22 cellular contexts compared by ENCODE assay signal in the genomic region with DNA sequence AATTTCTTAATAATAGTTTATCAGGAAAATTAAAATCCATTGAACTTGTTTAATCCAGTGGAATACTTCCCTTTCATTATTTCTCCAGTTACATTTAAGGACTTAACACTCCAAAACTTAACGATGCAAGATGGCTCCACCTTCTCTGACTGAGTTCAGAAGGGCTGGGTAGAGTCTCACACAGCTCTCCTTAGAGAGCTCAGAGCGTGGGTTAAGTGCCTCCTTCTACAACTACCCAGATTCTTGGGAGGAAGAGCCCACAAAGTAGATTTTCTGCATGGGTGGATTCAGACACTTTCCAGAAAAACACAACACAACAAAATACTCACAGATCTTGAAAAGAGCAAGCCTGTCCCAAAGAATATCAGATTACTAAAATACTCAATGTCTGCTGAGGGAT.
DNase-seq lines count a peak whose midpoint lies in the region; ATAC-seq and TF ChIP-seq lines count a peak whose summit lies in the region.
"Had no signal": no experiment of that assay in that cellular context is flagged by ENCODE, and none has a peak within 500 bp of the region (broad histone marks: within the 10 kb centered on the region; RNA-seq: fewer than 3 reads in every experiment).

No MANE protein-coding gene starts in this region.

- TF ChIP-seq CTCF in heart left ventricle (IDR thresholded peaks at IDR 0.05) (no peak), hepatocyte (IDR thresholded peaks at IDR 0.05; ENCODE audit: poor library complexity) (no peak), uterus (IDR thresholded peaks at IDR 0.05) (no peak), body of pancreas (IDR thresholded peaks at IDR 0.05) (no peak)

- H3K4me3 ChIP-seq in heart left ventricle = no peak overlapping the region
- H3K4me3 ChIP-seq in hepatocyte = no peak overlapping the region
- no peak overlapping the region for H3K4me3 ChIP-seq in skeletal muscle satellite cell (ENCODE audit: low read length)
- no peak overlapping the region for H3K4me3 ChIP-seq in uterus
- no peak overlapping the region for H3K4me3 ChIP-seq in body of pancreas
- H3K4me3 ChIP-seq: A549, BLaER1, GM12878 had no signal

- no peaks in the 10 kb centered on the region for H3K9me3 ChIP-seq in heart left ventricle
- H3K9me3 ChIP-seq in hepatocyte (ENCODE audit: low read depth) = no peaks in the 10 kb centered on the region
- H3K9me3 ChIP-seq in skeletal muscle satellite cell (replicated peaks; ENCODE audit: low read length) = no peaks in the 10 kb centered on the region
- no peaks in the 10 kb centered on the region for H3K9me3 ChIP-seq in uterus
- no peaks in the 10 kb centered on the region for H3K9me3 ChIP-seq in body of pancreas
- H3K9me3 ChIP-seq: A549, BLaER1, SK-N-SH had no signal

- H3K27me3 ChIP-seq in heart left ventricle (no peaks in the 10 kb centered on the region), hepatocyte (no peaks in the 10 kb centered on the region), skeletal muscle satellite cell (ENCODE audit: control insufficient read depth, insufficient read depth, low read length) (no peaks in the 10 kb centered on the region), uterus (no peaks in the 10 kb centered on the region), body of pancreas (no peaks in the 10 kb centered on the region)
- H3K27me3 ChIP-seq: BLaER1, foreskin keratinocyte had no signal

- H4K20me1 ChIP-seq in hepatocyte (ENCODE audit: insufficient read depth, poor library complexity, severe bottlenecking) = no peaks in the 10 kb centered on the region
- H4K20me1 ChIP-seq: BLaER1 had no signal

- H3K79me2 ChIP-seq in hepatocyte = no peaks in the 10 kb centered on the region

- peaks cover 0 to 63% (median 14%) of the 10 kb centered on the region in 12 donors for H3K4me1 ChIP-seq in heart left ventricle
- peaks cover 34% of the 10 kb centered on the region for H3K4me1 ChIP-seq in hepatocyte (ENCODE audit: insufficient read depth)
- peaks cover 94% of the 10 kb centered on the region for H3K4me1 ChIP-seq in skeletal muscle satellite cell (ENCODE audit: control insufficient read depth, insufficient read depth, low read length)
- H3K4me1 ChIP-seq in uterus = peaks cover 9 to 32% of the 10 kb centered on the region in 2 donors
- peaks cover 19% of the 10 kb centered on the region for H3K4me1 ChIP-seq in body of pancreas
- H3K4me1 ChIP-seq: BLaER1 had no signal

- H3K36me3 ChIP-seq in heart left ventricle = no peaks in the 10 kb centered on the region
- H3K36me3 ChIP-seq in hepatocyte (replicated peaks; ENCODE audit: insufficient read depth, low read depth) = no peaks in the 10 kb centered on the region
- no peaks in the 10 kb centered on the region for H3K36me3 ChIP-seq in skeletal muscle satellite cell (ENCODE audit: insufficient read depth, low read length)
- H3K36me3 ChIP-seq in uterus = no peaks in the 10 kb centered on the region
- H3K36me3 ChIP-seq in body of pancreas (replicated peaks in 1 of 2; ENCODE audit: insufficient read depth in 1 of 2, low read depth in 2 of 2) = no peaks in the 10 kb centered on the region
- H3K36me3 ChIP-seq: BLaER1 had no signal

- H3K9me2 ChIP-seq in hepatocyte (replicated peaks; ENCODE audit: insufficient read depth) = no peaks in the 10 kb centered on the region
- H3K9me2 ChIP-seq: SK-N-SH had no signal

- DNase-seq in heart left ventricle (no peak), Right ventricle myocardium inferior (ENCODE audit: missing footprints) (no peak), hepatocyte (ENCODE audit: low spot score) (no peak), uterus (no peak), NCI-H146 (lab: John Stamatoyannopoulos, UW) (no peak), body of pancreas (no peak)
- DNase-seq: activated CD4-positive, CD25-positive, alpha-beta regulatory T cell treated with anti-CD3 and anti-CD28 coated beads, Interleukin-2, amount 50 U/mL, for 72 hours; dermis blood vessel endothelial cell; foreskin keratinocyte; GDM1; H9; midbrain; NCI-H1417 treated with DMSO at 0.1 percent for 48 hours; SK-N-SH; T-helper 9 cell had no signal

- WGBS in heart left ventricle, 4 donors = 85 to 92% (median 90%) methylated on average over 2 of the region's 2 CpGs
- 98% methylated on average over 2 of the region's 2 CpGs for WGBS in hepatocyte (ENCODE audit: low lambda C conversion rate, missing lambda C conversion rate)
- 92 to 96% methylated on average over 2 of the region's 2 CpGs for WGBS in body of pancreas, 2 donors

- H2AFZ ChIP-seq in hepatocyte = no peak overlapping the region

- intact Hi-C loops in heart left ventricle (cut with DNase I) = loop anchor here in 1 of 10 donors (10.0 kb wide), 1 partner anchor 120 kb away; no protein-coding TSS in a partner anchor
- intact Hi-C loops in Right ventricle myocardium inferior (cut with DNase I) = no loop called here
- intact Hi-C loops in uterus (cut with DNase I; ENCODE audit: low total_unique reads) = no loop called here
- intact Hi-C loops in body of pancreas (cut with DNase I) = no loop called here

- peak overlapping the region; percentile 61 for H3K9ac ChIP-seq in skeletal muscle satellite cell (ENCODE audit: low read depth, low read length)
- H3K9ac ChIP-seq: BLaER1, SK-N-SH had no signal

- H3K27ac ChIP-seq in heart left ventricle (peak overlapping the region in 9 of 12 donors; percentile 6 to 69 (median 29)), hepatocyte (peak overlapping the region; percentile 13), uterus (peak overlapping the region; percentile 76 to 78), body of pancreas (no peak overlapping the region)
- H3K27ac ChIP-seq: BLaER1, foreskin keratinocyte had no signal

- TF ChIP-seq POLR2A in heart left ventricle (IDR thresholded peaks at IDR 0.05) (no peak), uterus (IDR thresholded peaks at IDR 0.05) (no peak), body of pancreas (IDR thresholded peaks at IDR 0.05) (no peak)

- H3K4me2 ChIP-seq in hepatocyte = no peak overlapping the region
- H3K4me2 ChIP-seq in skeletal muscle satellite cell (ENCODE audit: low read length) = peak overlapping the region; percentile 48
- H3K4me2 ChIP-seq: BLaER1, SK-N-SH had no signal

- peak in 1 of 4 donors; percentile 28 for ATAC-seq in heart left ventricle
- ATAC-seq in Right ventricle myocardium inferior = no peak
- no peak for ATAC-seq in HG02970 (IDR thresholded peaks at IDR 0.05; ENCODE audit: low FRiP score, unreplicated experiment)
- no peak for ATAC-seq in body of pancreas
- ATAC-seq: A549; activated naive CD4-positive, alpha-beta T cell treated with anti-CD3 and anti-CD28 coated beads, Interleukin-2, amount 50 U/mL, for 72 hours; foreskin keratinocyte; GM12878; HepG2 had no signal

Comparison
In these comparisons a context has a peak if more than half of its experiments do, and no peak if none do; other contexts are left out.
1. H3K27ac ChIP-seq: peak in heart left ventricle (9 of 12), hepatocyte (single experiment) and uterus (2 of 2); none in body of pancreas (0 of 4).